8 cellular contexts compared by ENCODE assay signal in genomic region chr11:67504950-67505561, GRCh38. TPM values are rescaled to one million over a fixed set of nuclear protein-coding genes. Genes with fewer than 3 reads are reported as not detected.
DNase-seq lines count a peak whose midpoint lies in the region; ATAC-seq and TF ChIP-seq lines count a peak whose summit lies in the region.

Gene PITPNM1 (minus strand): TSS chr11:67505363. CDS start chr11:67504180, 1,183 bp downstream.

- H3K27me3 ChIP-seq in vagina = no peaks in the 10 kb centered on the region

- H3K4me3 Mint-ChIP-seq in activated naive CD8-positive, alpha-beta T cell treated with anti-CD3 and anti-CD28 coated beads, Interleukin-2, amount 10 ng/mL, durations not matched to agents 7 days and 5 days = peak within 1 kb of the TSS; percentile 93

- H3K9me3 ChIP-seq in vagina = no peaks in the 10 kb centered on the region

- peak in 1 of 2 donors; percentile 27 for TF ChIP-seq POLR2A in vagina (IDR thresholded peaks at IDR 0.05)

- peaks cover 38% of the 10 kb centered on the region for H3K4me1 ChIP-seq in vagina

- H3K27ac ChIP-seq in vagina = peak within 1 kb of the TSS; percentile 94

- H3K4me1 Mint-ChIP-seq in activated naive CD8-positive, alpha-beta T cell treated with anti-CD3 and anti-CD28 coated beads, Interleukin-2, amount 10 ng/mL, durations not matched to agents 7 days and 5 days = peaks cover 40% of the 10 kb centered on the region

- in situ Hi-C loops in Caki2 (cut with HindIII; ENCODE audit: low pct_unique_long_range_greater_than_20kb, low sequenced_read_pairs) = no loop called here

- peak within 1 kb of the TSS; percentile 57 to 72 for H3K4me3 ChIP-seq in vagina

- intact Hi-C loops in cardiac septum (cut with DNase I) (loop anchor here (5.0 kb wide), 1 partner anchor 148 kb away; no protein-coding TSS in a partner anchor), posterior cingulate gyrus (cut with DNase I) (loop anchor here (1.0 to 10.0 kb wide), 4 partner anchors 37 to 153 kb away; partner anchors contain the start of genes CORO1B, POLD4, PPP1CA and TBC1D10C), vagina (cut with DNase I) (loop anchor here (1.0 to 10.0 kb wide), 3 partner anchors 58 to 150 kb away; partner anchors contain the start of gene POLD4)

- H3K36me3 Mint-ChIP-seq in activated naive CD8-positive, alpha-beta T cell treated with anti-CD3 and anti-CD28 coated beads, Interleukin-2, amount 10 ng/mL, durations not matched to agents 7 days and 5 days = peaks cover 22% of the 10 kb centered on the region

- peaks cover 0 to 7% of the 10 kb centered on the region in 2 donors for H3K36me3 ChIP-seq in vagina

- H3K9me3 Mint-ChIP-seq in activated naive CD8-positive, alpha-beta T cell treated with anti-CD3 and anti-CD28 coated beads, Interleukin-2, amount 10 ng/mL, durations not matched to agents 7 days and 5 days = no peaks in the 10 kb centered on the region

- H3K27ac Mint-ChIP-seq in activated naive CD8-positive, alpha-beta T cell treated with anti-CD3 and anti-CD28 coated beads, Interleukin-2, amount 10 ng/mL, durations not matched to agents 7 days and 5 days = peak within 1 kb of the TSS; percentile 94

- H3K27me3 Mint-ChIP-seq in activated naive CD8-positive, alpha-beta T cell treated with anti-CD3 and anti-CD28 coated beads, Interleukin-2, amount 10 ng/mL, durations not matched to agents 7 days and 5 days = peaks cover 4% of the 10 kb centered on the region

- POLR2A ChIA-PET in activated naive CD8-positive, alpha-beta T cell treated with anti-CD3 and anti-CD28 coated beads, Interleukin-2, amount 10 ng/mL, durations not matched to agents 7 days and 5 days (lab: Charles Lee) = interaction anchor here (0.8 to 4.7 kb wide), 14 partner anchors 13 to 265 kb away, joined by 3 to 39 read pairs (median 5); partner anchors contain the start of genes AIP, PPP1CA, PTPRCAP and TBC1D10C

- DNase-seq in Caki2 (ENCODE audit: low read depth) = peak; percentile 58
- DNase-seq in activated naive CD8-positive, alpha-beta T cell treated with anti-CD3 and anti-CD28 coated beads, Interleukin-2, amount 10 ng/mL, durations not matched to agents 7 days and 5 days = peak; percentile 91
- DNase-seq in cardiac septum (ENCODE audit: low spot score) = peak; percentile 92
- DNase-seq in posterior cingulate gyrus = peak in 9 of 10 donors; percentile 28 to 92 (median 58)
- no peak for DNase-seq in vagina (ENCODE audit: extremely low spot score in 2 of 2)

- ATAC-seq in HG03196 (IDR thresholded peaks at IDR 0.05; ENCODE audit: unreplicated experiment) (peak; percentile 21), SK-N-SH treated with all-trans-retinoic acid at 6 μM for 48 hours (peak; percentile 7), GM21447 (IDR thresholded peaks at IDR 0.05; ENCODE audit: unreplicated experiment) (no peak)
- peak; percentile 9 for ATAC-seq in activated naive CD8-positive, alpha-beta T cell treated with anti-CD3 and anti-CD28 coated beads, Interleukin-2, amount 10 ng/mL, durations not matched to agents 7 days and 5 days (ENCODE audit: low read depth)

- no peak for TF ChIP-seq CTCF in vagina (IDR thresholded peaks at IDR 0.05)

TF ChIP-seq in SK-N-SH treated with all-trans-retinoic acid at 6 μM for 48 hours, 23 proteins besides CTCF, POLR2A, EP300 and RAD21:
- TF ChIP-seq ISL1 (CRISPR knock-in tag; IDR thresholded peaks at IDR 0.05) = no peak
- TF ChIP-seq ZNF8 (CRISPR knock-in tag; IDR thresholded peaks at IDR 0.05) = no peak
- no peak for TF ChIP-seq TCF4 (CRISPR knock-in tag; IDR thresholded peaks at IDR 0.05; ENCODE audit: borderline replicate concordance)
- TF ChIP-seq ZNF70 (CRISPR knock-in tag; IDR thresholded peaks at IDR 0.05) = no peak
- no peak for TF ChIP-seq BACH2 (CRISPR knock-in tag; IDR thresholded peaks at IDR 0.05; ENCODE audit: borderline replicate concordance)
- no peak for TF ChIP-seq PATZ1 (CRISPR knock-in tag; IDR thresholded peaks at IDR 0.05; ENCODE audit: borderline replicate concordance)
- no peak for TF ChIP-seq PPARA (CRISPR knock-in tag; IDR thresholded peaks at IDR 0.05; ENCODE audit: borderline replicate concordance)
- TF ChIP-seq ARNTL (CRISPR knock-in tag; IDR thresholded peaks at IDR 0.05; ENCODE audit: borderline replicate concordance, low read depth) = no peak
- no peak for TF ChIP-seq ESRRG (CRISPR knock-in tag; IDR thresholded peaks at IDR 0.05)
- TF ChIP-seq CSDC2 (CRISPR knock-in tag; IDR thresholded peaks at IDR 0.05) = no peak
- no peak for TF ChIP-seq TOX (CRISPR knock-in tag; IDR thresholded peaks at IDR 0.05; ENCODE audit: borderline replicate concordance)
- no peak for TF ChIP-seq ZC3H10 (CRISPR knock-in tag; IDR thresholded peaks at IDR 0.05)
- TF ChIP-seq, protein P1, sequence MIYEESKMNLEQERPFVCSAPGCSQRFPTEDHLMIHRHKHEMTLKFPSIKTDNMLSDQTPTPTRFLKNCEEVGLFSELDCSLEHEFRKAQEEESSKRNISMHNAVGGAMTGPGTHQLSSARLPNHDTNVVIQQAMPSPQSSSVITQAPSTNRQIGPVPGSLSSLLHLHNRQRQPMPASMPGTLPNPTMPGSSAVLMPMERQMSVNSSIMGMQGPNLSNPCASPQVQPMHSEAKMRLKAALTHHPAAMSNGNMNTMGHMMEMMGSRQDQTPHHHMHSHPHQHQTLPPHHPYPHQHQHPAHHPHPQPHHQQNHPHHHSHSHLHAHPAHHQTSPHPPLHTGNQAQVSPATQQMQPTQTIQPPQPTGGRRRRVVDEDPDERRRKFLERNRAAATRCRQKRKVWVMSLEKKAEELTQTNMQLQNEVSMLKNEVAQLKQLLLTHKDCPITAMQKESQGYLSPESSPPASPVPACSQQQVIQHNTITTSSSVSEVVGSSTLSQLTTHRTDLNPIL (CRISPR knock-in tag; IDR thresholded peaks at IDR 0.05; ENCODE audit: low read depth) = no peak

RNA-seq across cellular contexts. Expression of gene PITPNM1, which starts in this region (rescaled TPM):
- 43.8 and 48.4 TPM in 2 replicates for total RNA-seq in Caki2 (2014; rRNA removed; shearing (Covaris generic); ENCODE audit: low replicate concordance)
- 100 to 1,000 TPM; 125 to 132 TPM for total RNA-seq in activated naive CD8-positive, alpha-beta T cell treated with anti-CD3 and anti-CD28 coated beads, Interleukin-2, amount 10 ng/mL, durations not matched to agents 7 days and 5 days
- total RNA-seq in cardiac septum (40.0 TPM), vagina (21.9 TPM)

Comparison
In these comparisons a context has a peak if more than half of its experiments do, and no peak if none do; other contexts are left out.
1. DNase-seq: peak in Caki2 (single experiment), activated naive CD8-positive, alpha-beta T cell treated with anti-CD3 and anti-CD28 coated beads, Interleukin-2, amount 10 ng/mL, durations not matched to agents 7 days and 5 days (single experiment), cardiac septum (single experiment) and posterior cingulate gyrus (9 of 10); none in vagina (0 of 2).